In genomic region chr4:159002950-159003349, GRCh38 we compare ENCODE assay signal across 16 cellular contexts.
DNase-seq lines count a peak whose midpoint lies in the region; ATAC-seq, FAIRE-seq and TF ChIP-seq lines count a peak whose summit lies in the region.
"Had no signal": no experiment of that assay in that cellular context is flagged by ENCODE, and none has a peak within 500 bp of the region (broad histone marks: within the 10 kb centered on the region; RNA-seq: fewer than 3 reads in every experiment).

No MANE protein-coding gene starts in this region.

- WGBS in mammary epithelial cell (ENCODE audit: low coverage, missing lambda C conversion rate): 88% methylated on average over 3 of the region's 3 CpGs
- 70 to 72% methylated on average over 3 of the region's 3 CpGs for WGBS in aorta, 2 donors

- BruUV-seq in mammary epithelial cell (replicated peaks; lab: Mats Ljungman, UMichigan) (no TSS peak), MCF 10A (replicated peaks; lab: Mats Ljungman, UMichigan) (no TSS peak)

- peak; percentile 32 for DNase-seq in mammary epithelial cell
- no peak for DNase-seq in MCF 10A (ENCODE audit: unreplicated experiment)
- DNase-seq in astrocyte of the spinal cord (ENCODE audit: low read depth, low spot score): peak; percentile 74
- DNase-seq in keratinocyte (ENCODE audit: low read depth, low spot score): no peak
- DNase-seq in aorta: no peak
- DNase-seq in naive thymus-derived CD8-positive, alpha-beta T cell: no peak
- DNase-seq in cerebellar nuclear complex (lab: John Stamatoyannopoulos, UW): no peak
- DNase-seq in GM12891 (ENCODE audit: insufficient read length, low spot score): no peak
- DNase-seq: activated CD4-positive, alpha-beta T cell treated with anti-CD3 and anti-CD28 coated beads for 1 hour; effector memory CD8-positive, alpha-beta T cell; heart left ventricle; left ventricle myocardium inferior; MV-4-11 had no signal

- peak; percentile 48 for FAIRE-seq in keratinocyte (lab: Jason Lieb, UNC)
- FAIRE-seq in GM12891 (lab: Jason Lieb, UNC): no peak

- H4K20me1 ChIP-seq in mammary epithelial cell (ENCODE audit: insufficient read depth, low read length): no peaks in the 10 kb centered on the region
- no peaks in the 10 kb centered on the region for H4K20me1 ChIP-seq in keratinocyte (ENCODE audit: control insufficient read depth, extremely low read depth, insufficient read depth, low read length)

- CTCF ChIA-PET in mammary epithelial cell (lab: Charles Lee; ENCODE audit: low non-redundant PET) (no interaction called here), MCF 10A (lab: Yijun Ruan, JAX) (interaction anchor here (1.2 kb wide), 1 partner anchor 200 kb away, joined by 3 read pairs; no protein-coding TSS in a partner anchor)

- H3K36me3 Mint-ChIP-seq in MCF 10A (ENCODE audit: insufficient read depth, unreplicated experiment): no peaks in the 10 kb centered on the region
- H3K36me3 Mint-ChIP-seq in naive thymus-derived CD8-positive, alpha-beta T cell: no peaks in the 10 kb centered on the region
- H3K36me3 Mint-ChIP-seq: natural killer cell treated with Interleukin-12 subunit alpha and Interleukin-12 subunit beta and Interleukin-15 and Interleukin-18, amount 100 ng/mL, for 72 hours had no signal

- peaks cover 30% of the 10 kb centered on the region for H3K4me1 ChIP-seq in mammary epithelial cell (ENCODE audit: insufficient read depth, low read length)
- H3K4me1 ChIP-seq in keratinocyte (ENCODE audit: control insufficient read depth, extremely low read depth, insufficient read depth, low read length): peaks cover 19% of the 10 kb centered on the region
- H3K4me1 ChIP-seq in aorta (ENCODE audit: control insufficient read depth in 1 of 2, insufficient read depth in 2 of 2, low read length in 2 of 2): peaks cover 0 to 3% of the 10 kb centered on the region in 2 donors

- H2AFZ ChIP-seq in mammary epithelial cell (ENCODE audit: low read depth, low read length) (peak overlapping the region; percentile 6), keratinocyte (ENCODE audit: control insufficient read depth, low read length) (no peak overlapping the region)

- H3K79me2 ChIP-seq in mammary epithelial cell (ENCODE audit: insufficient read depth, low read length) (no peaks in the 10 kb centered on the region), keratinocyte (ENCODE audit: control insufficient read depth, insufficient read depth, low read length) (no peaks in the 10 kb centered on the region)

- H3K4me2 ChIP-seq in mammary epithelial cell (ENCODE audit: insufficient read depth, low read depth, low read length) (no peak overlapping the region), keratinocyte (ENCODE audit: control insufficient read depth, extremely low read depth, insufficient read depth, low read depth, low read length) (no peak overlapping the region)
- H3K4me2 ChIP-seq: smooth muscle cell had no signal

- H3K4me1 Mint-ChIP-seq in MCF 10A (ENCODE audit: insufficient read depth, unreplicated experiment): peaks cover 29% of the 10 kb centered on the region
- H3K4me1 Mint-ChIP-seq in naive thymus-derived CD8-positive, alpha-beta T cell: peaks cover 0 to 6% (median 3%) of the 10 kb centered on the region in 4 donors

- no peaks in the 10 kb centered on the region for H3K27me3 Mint-ChIP-seq in MCF 10A (ENCODE audit: insufficient read depth, unreplicated experiment)
- H3K27me3 Mint-ChIP-seq in naive thymus-derived CD8-positive, alpha-beta T cell: peaks cover 0 to 13% (median 9%) of the 10 kb centered on the region in 5 donors

- no peak overlapping the region for H3K27ac Mint-ChIP-seq in MCF 10A (ENCODE audit: low read depth, unreplicated experiment)
- H3K27ac Mint-ChIP-seq in naive thymus-derived CD8-positive, alpha-beta T cell: no peak overlapping the region
- H3K27ac Mint-ChIP-seq: effector memory CD8-positive, alpha-beta T cell; natural killer cell treated with Interleukin-12 subunit alpha and Interleukin-12 subunit beta and Interleukin-15 and Interleukin-18, amount 100 ng/mL, for 72 hours had no signal

- H3K9me3 Mint-ChIP-seq in MCF 10A (ENCODE audit: unreplicated experiment): no peaks in the 10 kb centered on the region
- peaks cover 0 to 5% (median 0%) of the 10 kb centered on the region in 9 donors for H3K9me3 Mint-ChIP-seq in naive thymus-derived CD8-positive, alpha-beta T cell
- H3K9me3 Mint-ChIP-seq: effector memory CD8-positive, alpha-beta T cell; natural killer cell treated with Interleukin-12 subunit alpha and Interleukin-12 subunit beta and Interleukin-15 and Interleukin-18, amount 100 ng/mL, for 72 hours had no signal

- POLR2A ChIA-PET in MCF 10A (lab: Yijun Ruan, JAX): interaction anchor here (0.6 kb wide), 1 partner anchor 18 kb away, joined by 3 read pairs; no protein-coding TSS in a partner anchor
- POLR2A ChIA-PET in naive thymus-derived CD8-positive, alpha-beta T cell (lab: Charles Lee): no interaction called here

- in situ Hi-C loops in mammary epithelial cell (cut with MboI; ENCODE audit: low sequenced_read_pairs in 2 of 2): no loop called here
- in situ Hi-C loops in astrocyte of the spinal cord (cut with HindIII; ENCODE audit: low sequenced_read_pairs): no loop called here

- dilution Hi-C loops in mammary epithelial cell (cut with HindIII; ENCODE audit: low sequenced_read_pairs): no loop called here
- dilution Hi-C loops in keratinocyte (cut with MboI; ENCODE audit: extremely low pct_ligation_motif_present, low sequenced_read_pairs): no loop called here

- TF ChIP-seq POLR2A in GM12891 (IDR thresholded peaks at IDR 0.05; ENCODE audit: low read depth, low read length): no peak

- ATAC-seq in aorta (ENCODE audit: low FRiP score): no peak
- no peak for ATAC-seq in naive thymus-derived CD8-positive, alpha-beta T cell
- ATAC-seq: effector memory CD8-positive, alpha-beta T cell; natural killer cell treated with Interleukin-12 subunit alpha and Interleukin-12 subunit beta and Interleukin-15 and Interleukin-18, amount 100 ng/mL, for 72 hours had no signal

- H3K27ac ChIP-seq in mammary epithelial cell (ENCODE audit: insufficient read depth, low read depth, low read length) (no peak overlapping the region), keratinocyte (ENCODE audit: control insufficient read depth, insufficient read depth, low read length) (no peak overlapping the region), aorta (ENCODE audit: low read depth in 1 of 2, low read length in 2 of 2) (no peak overlapping the region)
- H3K27ac ChIP-seq: heart left ventricle, left ventricle myocardium inferior, thoracic aorta had no signal

- intact Hi-C loops in mammary epithelial cell (cut with micrococcal nuclease) (no loop called here), MCF 10A (cut with micrococcal nuclease) (no loop called here), aorta (cut with DNase I) (no loop called here)

- H3K4me3 ChIP-seq in mammary epithelial cell (replicated peaks in 1 of 3; ENCODE audit: insufficient read depth in 1 of 3, low read depth in 2 of 3, low read length in 3 of 3): no peak overlapping the region
- no peak overlapping the region for H3K4me3 ChIP-seq in astrocyte of the spinal cord (ENCODE audit: low read depth, low read length)
- no peak overlapping the region for H3K4me3 ChIP-seq in keratinocyte (ENCODE audit: control insufficient read depth in 2 of 3, extremely low read depth in 1 of 3, insufficient read depth in 2 of 3, low read depth in 1 of 3, low read length in 3 of 3)
- no peak overlapping the region for H3K4me3 ChIP-seq in aorta (ENCODE audit: low read length in 2 of 2)
- H3K4me3 ChIP-seq: heart left ventricle, left ventricle myocardium inferior, smooth muscle cell, thoracic aorta had no signal

- TF ChIP-seq CTCF in mammary epithelial cell (conservative IDR thresholded peaks at IDR 0.05 in 1 of 2, IDR thresholded peaks at IDR 0.05 in 1 of 2; ENCODE audit: extremely low read depth in 1 of 2, insufficient read depth in 1 of 2, low read depth in 1 of 2, low read length in 2 of 2) (no peak), MCF 10A (IDR thresholded peaks at IDR 0.05; ENCODE audit: unreplicated experiment) (no peak), astrocyte of the spinal cord (IDR thresholded peaks at IDR 0.05; ENCODE audit: low read depth, low read length) (no peak), keratinocyte (optimal IDR thresholded peaks at IDR 0.05 in 1 of 3, IDR thresholded peaks at IDR 0.05 in 1 of 3, conservative IDR thresholded peaks at IDR 0.05 in 1 of 3; ENCODE audit: extremely low read depth in 1 of 3, insufficient read depth in 2 of 3, low read length in 3 of 3) (no peak)

- H3K4me3 Mint-ChIP-seq in MCF 10A (ENCODE audit: unreplicated experiment): no peak overlapping the region
- H3K4me3 Mint-ChIP-seq in naive thymus-derived CD8-positive, alpha-beta T cell: no peak overlapping the region
- H3K4me3 Mint-ChIP-seq: effector memory CD8-positive, alpha-beta T cell; natural killer cell treated with Interleukin-12 subunit alpha and Interleukin-12 subunit beta and Interleukin-15 and Interleukin-18, amount 100 ng/mL, for 72 hours had no signal

- H3K36me3 ChIP-seq in mammary epithelial cell (ENCODE audit: insufficient read depth, low read length) (no peaks in the 10 kb centered on the region), keratinocyte (ENCODE audit: control insufficient read depth in 2 of 2, extremely low read depth in 1 of 2, insufficient read depth in 2 of 2, low read length in 2 of 2) (no peaks in the 10 kb centered on the region), aorta (ENCODE audit: control insufficient read depth in 1 of 2, insufficient read depth in 2 of 2, low read length in 1 of 2) (no peaks in the 10 kb centered on the region)
- H3K36me3 ChIP-seq: heart left ventricle, left ventricle myocardium inferior, thoracic aorta had no signal

- no peak overlapping the region for H3K9ac ChIP-seq in mammary epithelial cell (ENCODE audit: insufficient read depth, low read length)
- H3K9ac ChIP-seq in keratinocyte (ENCODE audit: control insufficient read depth, extremely low read depth, insufficient read depth, low read length): no peak overlapping the region

- H3K27me3 ChIP-seq in mammary epithelial cell (ENCODE audit: insufficient read depth, low read length): no peaks in the 10 kb centered on the region
- no peaks in the 10 kb centered on the region for H3K27me3 ChIP-seq in keratinocyte (ENCODE audit: control insufficient read depth, extremely low read depth, insufficient read depth, low read length)
- no peaks in the 10 kb centered on the region for H3K27me3 ChIP-seq in aorta (ENCODE audit: control insufficient read depth in 1 of 2, insufficient read depth in 2 of 2, low read length in 1 of 2)
- H3K27me3 ChIP-seq: heart left ventricle had no signal

- H3K9me1 ChIP-seq in keratinocyte (ENCODE audit: control insufficient read depth, extremely low read depth, insufficient read depth, low read length): no peaks in the 10 kb centered on the region

- H3K9me3 ChIP-seq in mammary epithelial cell (replicated peaks; ENCODE audit: insufficient read depth, low read length): no peaks in the 10 kb centered on the region
- H3K9me3 ChIP-seq in keratinocyte (ENCODE audit: control insufficient read depth, low read depth, low read length): no peaks in the 10 kb centered on the region
- H3K9me3 ChIP-seq in aorta (ENCODE audit: control insufficient read depth, low read length): no peaks in the 10 kb centered on the region
- H3K9me3 ChIP-seq: heart left ventricle, left ventricle myocardium inferior, thoracic aorta had no signal

TF ChIP-seq in GM12891, 5 proteins besides CTCF, POLR2A, EP300 and RAD21 (continues in another document):
- TF ChIP-seq SPI1 (IDR thresholded peaks at IDR 0.05; ENCODE audit: low read depth, low read length) (no peak), PAX5 (IDR thresholded peaks at IDR 0.05; ENCODE audit: insufficient read depth, low read length, severe bottlenecking) (no peak)

Comparison
In these comparisons a context has a peak if more than half of its experiments do, and no peak if none do; other contexts are left out.
1. DNase-seq: peak in mammary epithelial cell (single experiment) and astrocyte of the spinal cord (single experiment); none in MCF 10A (single experiment), keratinocyte (single experiment), aorta (0 of 2), naive thymus-derived CD8-positive, alpha-beta T cell (0 of 10), cerebellar nuclear complex (0 of 2) and GM12891 (single experiment).